ENCODE assay signal across 5 cellular contexts in the genomic region with DNA sequence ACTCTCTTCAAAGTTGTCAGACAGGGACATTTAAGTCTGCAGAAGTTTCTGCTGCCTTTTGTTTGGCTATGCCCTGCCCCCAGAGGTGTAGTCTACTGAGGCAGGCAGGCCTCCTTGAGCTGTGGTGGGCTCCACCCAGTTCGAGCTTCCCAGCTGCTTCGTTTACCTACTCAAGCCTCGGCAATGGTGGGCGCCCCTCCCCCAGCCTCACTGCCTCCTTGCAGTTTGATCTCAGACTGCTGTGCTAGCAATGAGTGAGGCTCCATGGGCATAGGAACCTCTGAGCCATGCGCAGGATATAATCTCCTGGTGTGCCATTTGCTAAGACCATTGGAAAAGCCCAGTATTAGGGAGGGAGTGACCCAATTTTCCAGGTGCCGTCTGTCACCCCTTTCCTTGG. TPM values are rescaled to one million over a fixed set of nuclear protein-coding genes. Genes with fewer than 3 reads are reported as not detected.
"Had no signal": no experiment of that assay in that cellular context is flagged by ENCODE, and none has a peak within 500 bp of the region (broad histone marks: within the 10 kb centered on the region; RNA-seq: fewer than 3 reads in every experiment).

No MANE protein-coding gene starts in this region.

RNA-seq across cellular contexts. Expression of a gene that starts 19.1 kb away (rescaled TPM):
- total RNA-seq: HT-29, IMR-90 had no signal
- polyA plus RNA-seq: IgD-negative memory B cell, IMR-90 had no signal

RNA-seq across cellular contexts. Expression of a gene that starts 24.7 kb away (rescaled TPM):
- total RNA-seq: HT-29, HT1080, IMR-90, K562 had no signal
- polyA plus RNA-seq: IgD-negative memory B cell, IMR-90, K562 had no signal
